Comparison of ENCODE assay signal across 34 cellular contexts in the genomic region with DNA sequence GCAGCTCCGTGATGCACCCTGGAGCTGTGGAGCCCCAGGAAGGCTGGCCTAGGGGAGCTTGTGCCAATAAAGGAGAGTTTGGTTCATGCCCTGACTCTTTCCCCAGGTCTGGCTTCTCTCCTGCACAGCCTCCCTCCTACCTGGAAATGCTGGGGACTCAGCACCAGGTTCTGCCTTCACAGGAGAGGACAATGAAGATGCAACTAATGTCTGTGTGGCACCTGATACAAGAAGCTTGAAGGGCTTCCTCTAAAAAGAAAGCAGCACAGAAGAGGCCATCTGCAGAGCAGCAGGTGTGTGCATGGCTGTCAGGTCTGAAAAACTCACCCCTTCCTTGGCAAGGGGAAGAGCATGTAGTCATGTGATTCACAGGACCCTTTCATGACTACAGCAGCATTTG. TPM values are rescaled to one million over a fixed set of nuclear protein-coding genes. Genes with fewer than 3 reads are reported as not detected.
"Had no signal": no experiment of that assay in that cellular context is flagged by ENCODE, and none has a peak within 500 bp of the region (broad histone marks: within the 10 kb centered on the region; RNA-seq: fewer than 3 reads in every experiment).

No MANE protein-coding gene starts in this region.

- H3K9me3 ChIP-seq: adrenal gland, ascending aorta, body of pancreas, breast epithelium had no signal

- H3K36me3 ChIP-seq: adrenal gland, ascending aorta, brain microvascular endothelial cell, breast epithelium, cardiac muscle cell had no signal

- H3K27me3 ChIP-seq: adrenal gland, ascending aorta, body of pancreas, brain microvascular endothelial cell, breast epithelium, cardiac muscle cell had no signal

- H3K4me1 ChIP-seq: ascending aorta had no signal

- ATAC-seq: activated naive CD4-positive, alpha-beta T cell treated with anti-CD3 and anti-CD28 coated beads, Interleukin-2, amount 50 U/mL, for 72 hours; activated naive CD8-positive, alpha-beta T cell treated with anti-CD3 and anti-CD28 coated beads, Interleukin-2, amount 50 U/mL, for 24 hours; activated T-cell treated with anti-CD3 and anti-CD28 coated beads, Interleukin-2, amount 50 U/mL, for 4 hours; activated T-cell treated with anti-CD3 and anti-CD28 coated beads, Interleukin-2, amount 50 U/mL, for 72 hours; activated T-helper 17 cell treated with anti-CD3 and anti-CD28 coated beads, Interleukin-2, amount 50 U/mL, for 72 hours; body of pancreas had no signal

- DNase-seq: activated effector memory CD4-positive, alpha-beta T cell treated with anti-CD3 and anti-CD28 coated beads, Interleukin-2, amount 50 U/mL, for 16 hours; activated effector memory CD4-positive, alpha-beta T cell treated with Interleukin-2 at 50 U/mL for 16 hours; activated gamma-delta T cell; activated gamma-delta T cell treated with Interleukin-2 at 50 U/mL for 16 hours; activated naive CD4-positive, alpha-beta T cell; activated naive CD4-positive, alpha-beta T cell treated with anti-CD3 and anti-CD28 coated beads for 36 hours; activated naive CD4-positive, alpha-beta T cell treated with anti-CD3 and anti-CD28 coated beads, Interleukin-2, amount 10 ng/mL, durations not matched to agents 7 days and 5 days; activated naive CD4-positive, alpha-beta T cell treated with anti-CD3 and anti-CD28 coated beads, Interleukin-2, amount 50 U/mL, for 16 hours; activated naive CD4-positive, alpha-beta T cell treated with Interleukin-2 at 50 U/mL for 16 hours; activated naive CD8-positive, alpha-beta T cell treated with anti-CD3 and anti-CD28 coated beads for 36 hours; activated naive CD8-positive, alpha-beta T cell treated with anti-CD3 and anti-CD28 coated beads, Interleukin-2, amount 10 ng/mL, durations not matched to agents 7 days and 5 days; activated naive CD8-positive, alpha-beta T cell treated with anti-CD3 and anti-CD28 coated beads, Interleukin-2, amount 50 U/mL, for 24 hours; activated T-cell treated with anti-CD3 and anti-CD28 coated beads, Interleukin-2, amount 50 U/mL, for 1 hour; activated T-cell treated with anti-CD3 and anti-CD28 coated beads, Interleukin-2, amount 50 U/mL, for 24 hours; activated T-cell treated with anti-CD3 and anti-CD28 coated beads, Interleukin-2, amount 50 U/mL, for 4 hours; activated T-cell treated with anti-CD3 and anti-CD28 coated beads, Interleukin-2, amount 50 U/mL, for 48 hours; activated T-cell treated with anti-CD3 and anti-CD28 coated beads, Interleukin-2, amount 50 U/mL, for 72 hours; adrenal gland; amniotic stem cell; amygdala; anterior cingulate cortex; aorta; body of pancreas; brain microvascular endothelial cell; caudate nucleus; central memory CD4-positive, alpha-beta T cell; cerebellar nuclear complex had no signal

- H3K4me3 ChIP-seq: adrenal gland, ascending aorta, body of pancreas, breast epithelium, cardiac muscle cell had no signal

- H3K27ac ChIP-seq: adrenal gland, ascending aorta, body of pancreas, brain microvascular endothelial cell, breast epithelium, cardiac muscle cell had no signal

RNA-seq across cellular contexts. Expression of gene SLC44A3, which starts 43.7 kb away (rescaled TPM):
- total RNA-seq: activated naive CD4-positive, alpha-beta T cell treated with anti-CD3 and anti-CD28 coated beads for 36 hours; activated naive CD4-positive, alpha-beta T cell treated with anti-CD3 and anti-CD28 coated beads, Interleukin-2, amount 50 U/mL, for 72 hours; activated naive CD8-positive, alpha-beta T cell treated with anti-CD3 and anti-CD28 coated beads for 36 hours; activated T-cell treated with anti-CD3 and anti-CD28 coated beads, Interleukin-2, amount 50 U/mL, for 72 hours; activated T-helper 1 cell treated with anti-CD3 and anti-CD28 coated beads, Interleukin-12 subunit alpha, Interleukin-12 subunit beta, Interleukin-2, Interleukin-4 antibody, amounts not matched to agents 30 ng/mL and 10 ng/mL and 1 ng/mL, durations not matched to agents 14 hours and 24 hours and 36 hours; activated T-helper 2 cell treated with anti-CD3 and anti-CD28 coated beads, Interferon-gamma antibody, Interleukin-2, Interleukin-4, amounts not matched to agents 10 μg/mL and 5 μg/mL and 100 μg/mL, durations not matched to agents 14 hours and 24 hours and 36 hours; ascending aorta had no signal
